ENCODE assay signal across 9 cellular contexts in genomic region chr5:37722236-37723146, GRCh38.
A peak's percentile ranks its signal among the peaks of the same experiment; 100 is the strongest.
DNase-seq lines count a peak whose midpoint lies in the region; ATAC-seq lines count a peak whose summit lies in the region.
"Had no signal": no experiment of that assay in that cellular context is flagged by ENCODE, and none has a peak within 500 bp of the region (broad histone marks: within the 10 kb centered on the region; RNA-seq: fewer than 3 reads in every experiment).

No MANE protein-coding gene starts in this region.

- H3K36me3 Mint-ChIP-seq in activated T-helper 1 cell treated with anti-CD3 and anti-CD28 coated beads, Interleukin-12 subunit alpha, Interleukin-12 subunit beta, Interleukin-2, Interleukin-4 antibody, amounts not matched to agents 30 ng/mL and 10 ng/mL and 1 ng/mL, durations not matched to agents 14 hours and 24 hours and 36 hours (ENCODE audit: low read depth), result peaks cover 30% of the 10 kb centered on the region

- ATAC-seq in GM21515 (IDR thresholded peaks at IDR 0.05; ENCODE audit: unreplicated experiment), result peak; percentile 50

- H3K4me1 Mint-ChIP-seq in activated T-helper 1 cell treated with anti-CD3 and anti-CD28 coated beads, Interleukin-12 subunit alpha, Interleukin-12 subunit beta, Interleukin-2, Interleukin-4 antibody, amounts not matched to agents 30 ng/mL and 10 ng/mL and 1 ng/mL, durations not matched to agents 14 hours and 24 hours and 36 hours (ENCODE audit: low read depth), result peaks cover 42% of the 10 kb centered on the region

- DNase-seq in GF-D8 (lab: John Stamatoyannopoulos, UW) (peak; percentile 19), HPDE6-E6E7 (ENCODE audit: extremely low spot score) (peak; percentile 15), non-pigmented ciliary epithelial cell (ENCODE audit: low read depth) (peak; percentile 89), NCI-H1930 (lab: John Stamatoyannopoulos, UW) (no peak), NCI-H187 treated with DMSO at 0.1 percent for 48 hours (lab: John Stamatoyannopoulos, UW) (no peak), RPMI8226 (no peak)
- DNase-seq in activated T-helper 1 cell treated with anti-CD3 and anti-CD28 coated beads, Interleukin-12 subunit alpha, Interleukin-12 subunit beta, Interleukin-2, Interleukin-4 antibody, amounts not matched to agents 30 ng/mL and 10 ng/mL and 1 ng/mL, durations not matched to agents 14 hours and 24 hours and 36 hours (ENCODE audit: low spot score), result peak; percentile 53
- DNase-seq: pancreas had no signal

- no peaks in the 10 kb centered on the region for H3K9me3 Mint-ChIP-seq in activated T-helper 1 cell treated with anti-CD3 and anti-CD28 coated beads, Interleukin-12 subunit alpha, Interleukin-12 subunit beta, Interleukin-2, Interleukin-4 antibody, amounts not matched to agents 30 ng/mL and 10 ng/mL and 1 ng/mL, durations not matched to agents 14 hours and 24 hours and 36 hours

- peak overlapping the region; percentile 95 for H3K27ac Mint-ChIP-seq in activated T-helper 1 cell treated with anti-CD3 and anti-CD28 coated beads, Interleukin-12 subunit alpha, Interleukin-12 subunit beta, Interleukin-2, Interleukin-4 antibody, amounts not matched to agents 30 ng/mL and 10 ng/mL and 1 ng/mL, durations not matched to agents 14 hours and 24 hours and 36 hours

- H3K27me3 Mint-ChIP-seq in activated T-helper 1 cell treated with anti-CD3 and anti-CD28 coated beads, Interleukin-12 subunit alpha, Interleukin-12 subunit beta, Interleukin-2, Interleukin-4 antibody, amounts not matched to agents 30 ng/mL and 10 ng/mL and 1 ng/mL, durations not matched to agents 14 hours and 24 hours and 36 hours (ENCODE audit: insufficient read depth), result no peaks in the 10 kb centered on the region

- intact Hi-C loops in activated T-helper 1 cell treated with anti-CD3 and anti-CD28 coated beads, Interleukin-12 subunit alpha, Interleukin-12 subunit beta, Interleukin-2, Interleukin-4 antibody, amounts not matched to agents 30 ng/mL and 10 ng/mL and 1 ng/mL, durations not matched to agents 14 hours and 24 hours and 36 hours (cut with micrococcal nuclease), result loop anchor here (1.0 to 10.0 kb wide), 11 partner anchors 16 to 1930 kb away; partner anchors contain the start of genes LMBRD2, NADK2, NIPBL and SKP2

- H3K4me3 Mint-ChIP-seq in activated T-helper 1 cell treated with anti-CD3 and anti-CD28 coated beads, Interleukin-12 subunit alpha, Interleukin-12 subunit beta, Interleukin-2, Interleukin-4 antibody, amounts not matched to agents 30 ng/mL and 10 ng/mL and 1 ng/mL, durations not matched to agents 14 hours and 24 hours and 36 hours, result peak overlapping the region; percentile 77

Comparison
In these comparisons a context has a peak if more than half of its experiments do, and no peak if none do; other contexts are left out.
1. DNase-seq: peak in GF-D8 (single experiment), HPDE6-E6E7 (single experiment), activated T-helper 1 cell treated with anti-CD3 and anti-CD28 coated beads, Interleukin-12 subunit alpha, Interleukin-12 subunit beta, Interleukin-2, Interleukin-4 antibody, amounts not matched to agents 30 ng/mL and 10 ng/mL and 1 ng/mL, durations not matched to agents 14 hours and 24 hours and 36 hours (single experiment) and non-pigmented ciliary epithelial cell (single experiment); none in NCI-H1930 (0 of 2), NCI-H187 treated with DMSO at 0.1 percent for 48 hours (single experiment) and RPMI8226 (single experiment).